ENCODE assay signal across 11 cellular contexts in the genomic region with DNA sequence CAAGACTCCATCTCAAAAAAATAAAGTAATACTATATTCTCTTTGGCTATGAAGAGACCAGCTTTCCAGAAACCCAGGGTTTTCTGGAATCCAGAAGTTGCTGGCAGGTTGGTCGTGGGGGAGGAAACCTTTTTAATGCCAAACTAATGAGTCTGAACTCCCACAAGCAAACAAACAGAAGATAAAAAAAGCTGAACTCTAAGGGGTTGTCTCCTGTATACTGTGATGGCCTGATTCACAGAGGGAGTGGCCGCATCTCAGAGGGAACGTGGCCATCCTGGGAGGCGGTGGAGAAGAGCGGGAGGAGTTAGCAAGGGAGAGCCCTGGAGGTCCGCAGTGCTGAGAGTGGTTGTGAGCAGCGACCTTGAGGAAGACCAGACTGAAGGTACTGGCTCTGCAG. TPM values are rescaled to one million over a fixed set of nuclear protein-coding genes. Genes with fewer than 3 reads are reported as not detected.
DNase-seq lines count a peak whose midpoint lies in the region; ATAC-seq and TF ChIP-seq lines count a peak whose summit lies in the region.
"Had no signal": no experiment of that assay in that cellular context is flagged by ENCODE, and none has a peak within 500 bp of the region (broad histone marks: within the 10 kb centered on the region; RNA-seq: fewer than 3 reads in every experiment).

No MANE protein-coding gene starts in this region.

- no peaks in the 10 kb centered on the region for H3K9me3 ChIP-seq in lung (ENCODE audit: control insufficient read depth in 2 of 2, insufficient read depth in 1 of 2, low read length in 1 of 2)

- whole genome bisulfite sequencing in lung, 2 donors: 83 to 85% methylated on average over 7 of the region's 7 CpGs

- no peak overlapping the region for H3K27ac ChIP-seq in lung (ENCODE audit: low read depth in 1 of 2, low read length in 1 of 2)

- peak; percentile 22 for ATAC-seq in lung (ENCODE audit: insufficient read depth, low FRiP score)
- ATAC-seq in GM19463 (IDR thresholded peaks at IDR 0.05; ENCODE audit: unreplicated experiment): no peak
- no peak for ATAC-seq in GM18868 (IDR thresholded peaks at IDR 0.05; ENCODE audit: unreplicated experiment)
- ATAC-seq in HG03196 (IDR thresholded peaks at IDR 0.05; ENCODE audit: unreplicated experiment): no peak

- no peaks in the 10 kb centered on the region for H3K36me3 ChIP-seq in lung (ENCODE audit: control insufficient read depth in 2 of 2, insufficient read depth in 2 of 2, low read length in 2 of 2)

- peak; percentile 26 for DNase-seq in AG08395 (ENCODE audit: low spot score)
- peak; percentile 24 for DNase-seq in LoVo (ENCODE audit: low spot score)
- DNase-seq in cardiac fibroblast (ENCODE audit: low read depth in 2 of 2): peak; percentile 71 to 85
- no peak for DNase-seq in lung (ENCODE audit: low spot score)
- DNase-seq in medulla oblongata (ENCODE audit: extremely low spot score): no peak
- DNase-seq: activated CD8-positive, alpha-beta memory T cell treated with anti-CD3 and anti-CD28 coated beads for 24 hours; activated naive CD4-positive, alpha-beta T cell treated with anti-CD3 and anti-CD28 coated beads for 36 hours; cortex of kidney had no signal

- TF ChIP-seq CTCF in cardiac fibroblast (IDR thresholded peaks at IDR 0.05; ENCODE audit: low read depth, low read length) (no peak), lung (IDR thresholded peaks at IDR 0.05; ENCODE audit: control extremely low read depth, extremely low read depth) (no peak)

- H3K4me1 ChIP-seq in lung (ENCODE audit: control insufficient read depth in 2 of 2, insufficient read depth in 2 of 2, low read length in 2 of 2): peaks cover 2 to 16% of the 10 kb centered on the region in 2 donors

- H3K27me3 ChIP-seq in lung (ENCODE audit: control insufficient read depth, insufficient read depth): no peaks in the 10 kb centered on the region

- peak overlapping the region in 1 of 2 donors; percentile 24 for H3K4me3 ChIP-seq in cardiac fibroblast (replicated peaks in 1 of 2; ENCODE audit: low read depth in 2 of 2, low read length in 2 of 2)
- no peak overlapping the region for H3K4me3 ChIP-seq in lung

RNA-seq across cellular contexts. Expression of a gene that starts 36.1 kb away (rescaled TPM):
- 100 to 1,000 TPM in 1 of 2 donors, 10 to 100 TPM in 1; 96.6 to 102 TPM for total RNA-seq in lung
- polyA plus RNA-seq in lung: 10 to 100 TPM; 26.7 to 84.2 TPM

Comparison
In these comparisons a context has a peak if more than half of its experiments do, and no peak if none do; other contexts are left out.
1. DNase-seq: peak in AG08395 (single experiment), LoVo (single experiment) and cardiac fibroblast (2 of 2); none in lung (single experiment) and medulla oblongata (single experiment).